In the genomic region with DNA sequence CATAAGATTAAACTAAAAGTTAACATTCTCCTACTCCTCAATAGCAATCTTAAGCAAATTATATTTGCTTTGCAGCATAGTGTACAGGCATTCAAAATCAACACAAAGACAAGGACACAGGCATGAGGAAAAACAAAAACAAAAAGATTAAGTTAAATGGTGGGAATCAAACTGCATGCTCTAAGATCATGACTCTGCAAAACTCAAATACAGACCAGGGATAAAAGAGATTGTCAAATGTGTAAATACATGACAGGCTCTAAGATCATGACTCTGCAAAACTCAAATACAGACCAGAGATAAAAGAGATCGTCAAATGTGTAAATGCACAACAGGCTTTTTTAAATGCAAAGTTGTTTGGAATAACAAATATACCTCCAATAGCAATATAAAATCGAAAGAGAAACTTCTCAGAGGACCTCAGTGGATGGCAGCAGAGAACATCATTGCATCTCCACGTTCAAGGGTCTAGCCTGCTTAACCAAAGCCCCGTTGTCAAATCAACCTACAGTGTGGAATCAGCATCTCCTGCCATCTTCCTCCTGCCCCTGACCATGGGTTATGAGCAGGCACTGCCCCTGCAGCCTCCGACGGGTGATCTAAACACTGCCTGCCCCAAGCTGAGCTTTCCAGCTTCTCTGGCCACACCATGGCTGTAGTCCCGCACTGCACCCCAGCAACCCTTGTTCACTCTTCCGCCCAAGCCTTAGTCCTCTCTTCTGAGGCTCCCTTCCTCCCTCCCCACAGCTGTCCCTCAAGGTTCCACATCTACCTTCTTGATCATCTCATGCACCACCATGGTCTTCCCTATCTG, we compare ENCODE assay signal across 1 cellular context.
TF ChIP-seq lines count a peak whose summit lies in the region.

No MANE protein-coding gene starts in this region.

TF ChIP-seq in HepG2, 621 proteins besides CTCF, POLR2A, EP300 and RAD21 (continued from another document and continues in another):
- TF ChIP-seq, protein P1, sequence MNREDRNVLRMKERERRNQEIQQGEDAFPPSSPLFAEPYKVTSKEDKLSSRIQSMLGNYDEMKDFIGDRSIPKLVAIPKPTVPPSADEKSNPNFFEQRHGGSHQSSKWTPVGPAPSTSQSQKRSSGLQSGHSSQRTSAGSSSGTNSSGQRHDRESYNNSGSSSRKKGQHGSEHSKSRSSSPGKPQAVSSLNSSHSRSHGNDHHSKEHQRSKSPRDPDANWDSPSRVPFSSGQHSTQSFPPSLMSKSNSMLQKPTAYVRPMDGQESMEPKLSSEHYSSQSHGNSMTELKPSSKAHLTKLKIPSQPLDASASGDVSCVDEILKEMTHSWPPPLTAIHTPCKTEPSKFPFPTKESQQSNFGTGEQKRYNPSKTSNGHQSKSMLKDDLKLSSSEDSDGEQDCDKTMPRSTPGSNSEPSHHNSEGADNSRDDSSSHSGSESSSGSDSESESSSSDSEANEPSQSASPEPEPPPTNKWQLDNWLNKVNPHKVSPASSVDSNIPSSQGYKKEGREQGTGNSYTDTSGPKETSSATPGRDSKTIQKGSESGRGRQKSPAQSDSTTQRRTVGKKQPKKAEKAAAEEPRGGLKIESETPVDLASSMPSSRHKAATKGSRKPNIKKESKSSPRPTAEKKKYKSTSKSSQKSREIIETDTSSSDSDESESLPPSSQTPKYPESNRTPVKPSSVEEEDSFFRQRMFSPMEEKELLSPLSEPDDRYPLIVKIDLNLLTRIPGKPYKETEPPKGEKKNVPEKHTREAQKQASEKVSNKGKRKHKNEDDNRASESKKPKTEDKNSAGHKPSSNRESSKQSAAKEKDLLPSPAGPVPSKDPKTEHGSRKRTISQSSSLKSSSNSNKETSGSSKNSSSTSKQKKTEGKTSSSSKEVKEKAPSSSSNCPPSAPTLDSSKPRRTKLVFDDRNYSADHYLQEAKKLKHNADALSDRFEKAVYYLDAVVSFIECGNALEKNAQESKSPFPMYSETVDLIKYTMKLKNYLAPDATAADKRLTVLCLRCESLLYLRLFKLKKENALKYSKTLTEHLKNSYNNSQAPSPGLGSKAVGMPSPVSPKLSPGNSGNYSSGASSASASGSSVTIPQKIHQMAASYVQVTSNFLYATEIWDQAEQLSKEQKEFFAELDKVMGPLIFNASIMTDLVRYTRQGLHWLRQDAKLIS (CRISPR knock-in tag; IDR thresholded peaks at IDR 0.05) = no peak
- peak; percentile 73 to 82 for TF ChIP-seq MAFK (conservative IDR thresholded peaks at IDR 0.05 in 1 of 2, IDR thresholded peaks at IDR 0.05 in 1 of 2; ENCODE audit: low read length in 2 of 2)
- peak; percentile 45; the same call in 1 of the 2 replicates for TF ChIP-seq HMG20A (CRISPR knock-in tag; IDR thresholded peaks at IDR 0.05; ENCODE audit: borderline replicate concordance)
- no peak for TF ChIP-seq TSC22D2 (CRISPR knock-in tag; IDR thresholded peaks at IDR 0.05; ENCODE audit: borderline replicate concordance)
- TF ChIP-seq SRY (CRISPR knock-in tag; IDR thresholded peaks at IDR 0.05) = no peak
- TF ChIP-seq, protein P2, sequence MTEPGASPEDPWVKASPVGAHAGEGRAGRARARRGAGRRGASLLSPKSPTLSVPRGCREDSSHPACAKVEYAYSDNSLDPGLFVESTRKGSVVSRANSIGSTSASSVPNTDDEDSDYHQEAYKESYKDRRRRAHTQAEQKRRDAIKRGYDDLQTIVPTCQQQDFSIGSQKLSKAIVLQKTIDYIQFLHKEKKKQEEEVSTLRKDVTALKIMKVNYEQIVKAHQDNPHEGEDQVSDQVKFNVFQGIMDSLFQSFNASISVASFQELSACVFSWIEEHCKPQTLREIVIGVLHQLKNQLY (CRISPR knock-in tag; IDR thresholded peaks at IDR 0.05) = no peak
- no peak for TF ChIP-seq ZNF660 (CRISPR knock-in tag; IDR thresholded peaks at IDR 0.05; ENCODE audit: borderline replicate concordance, low read depth)
- no peak for TF ChIP-seq SRSF9 (IDR thresholded peaks at IDR 0.05; ENCODE audit: borderline replicate concordance, insufficient read depth, low read depth, low read length, poor library complexity, severe bottlenecking)
- TF ChIP-seq NPAS2 (CRISPR knock-in tag; IDR thresholded peaks at IDR 0.05; ENCODE audit: borderline replicate concordance) = no peak
- TF ChIP-seq TOPORS (CRISPR knock-in tag; IDR thresholded peaks at IDR 0.05) = no peak
- no peak for TF ChIP-seq ZNF749 (CRISPR knock-in tag; IDR thresholded peaks at IDR 0.05; ENCODE audit: borderline replicate concordance)
- TF ChIP-seq SALL2 (CRISPR knock-in tag; IDR thresholded peaks at IDR 0.05) = no peak
- TF ChIP-seq CCAR2 (optimal IDR thresholded peaks at IDR 0.05; ENCODE audit: low read depth, low read length) = no peak
- TF ChIP-seq KLF16 (CRISPR knock-in tag; IDR thresholded peaks at IDR 0.05) = 0 out of 4 replicates have a peak, but pooled peaks of 1 of the 2 experiments have one; percentile 26
- no peak for TF ChIP-seq EEA1 (CRISPR knock-in tag; IDR thresholded peaks at IDR 0.05; ENCODE audit: borderline replicate concordance)
- TF ChIP-seq ZNF296 (CRISPR knock-in tag; conservative IDR thresholded peaks at IDR 0.05) = no peak
- TF ChIP-seq, protein P3, sequence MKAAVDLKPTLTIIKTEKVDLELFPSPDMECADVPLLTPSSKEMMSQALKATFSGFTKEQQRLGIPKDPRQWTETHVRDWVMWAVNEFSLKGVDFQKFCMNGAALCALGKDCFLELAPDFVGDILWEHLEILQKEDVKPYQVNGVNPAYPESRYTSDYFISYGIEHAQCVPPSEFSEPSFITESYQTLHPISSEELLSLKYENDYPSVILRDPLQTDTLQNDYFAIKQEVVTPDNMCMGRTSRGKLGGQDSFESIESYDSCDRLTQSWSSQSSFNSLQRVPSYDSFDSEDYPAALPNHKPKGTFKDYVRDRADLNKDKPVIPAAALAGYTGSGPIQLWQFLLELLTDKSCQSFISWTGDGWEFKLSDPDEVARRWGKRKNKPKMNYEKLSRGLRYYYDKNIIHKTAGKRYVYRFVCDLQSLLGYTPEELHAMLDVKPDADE (CRISPR knock-in tag; IDR thresholded peaks at IDR 0.05) = no peak
- no peak for TF ChIP-seq ATM (IDR thresholded peaks at IDR 0.05; ENCODE audit: borderline replicate concordance)
- TF ChIP-seq, protein P4, sequence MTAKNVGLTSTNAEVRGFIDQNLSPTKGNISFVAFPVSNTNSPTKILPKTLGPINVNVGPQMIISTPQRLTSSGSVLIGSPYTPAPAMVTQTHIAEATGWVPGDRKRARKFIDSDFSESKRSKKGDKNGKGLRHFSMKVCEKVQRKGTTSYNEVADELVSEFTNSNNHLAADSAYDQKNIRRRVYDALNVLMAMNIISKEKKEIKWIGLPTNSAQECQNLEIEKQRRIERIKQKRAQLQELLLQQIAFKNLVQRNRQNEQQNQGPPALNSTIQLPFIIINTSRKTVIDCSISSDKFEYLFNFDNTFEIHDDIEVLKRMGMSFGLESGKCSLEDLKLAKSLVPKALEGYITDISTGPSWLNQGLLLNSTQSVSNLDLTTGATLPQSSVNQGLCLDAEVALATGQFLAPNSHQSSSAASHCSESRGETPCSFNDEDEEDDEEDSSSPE (CRISPR knock-in tag; IDR thresholded peaks at IDR 0.05) = no peak
- TF ChIP-seq, protein P5, sequence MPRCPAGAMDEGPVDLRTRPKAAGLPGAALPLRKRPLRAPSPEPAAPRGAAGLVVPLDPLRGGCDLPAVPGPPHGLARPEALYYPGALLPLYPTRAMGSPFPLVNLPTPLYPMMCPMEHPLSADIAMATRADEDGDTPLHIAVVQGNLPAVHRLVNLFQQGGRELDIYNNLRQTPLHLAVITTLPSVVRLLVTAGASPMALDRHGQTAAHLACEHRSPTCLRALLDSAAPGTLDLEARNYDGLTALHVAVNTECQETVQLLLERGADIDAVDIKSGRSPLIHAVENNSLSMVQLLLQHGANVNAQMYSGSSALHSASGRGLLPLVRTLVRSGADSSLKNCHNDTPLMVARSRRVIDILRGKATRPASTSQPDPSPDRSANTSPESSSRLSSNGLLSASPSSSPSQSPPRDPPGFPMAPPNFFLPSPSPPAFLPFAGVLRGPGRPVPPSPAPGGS (CRISPR knock-in tag; IDR thresholded peaks at IDR 0.05) = no peak
- TF ChIP-seq ZSCAN30 (CRISPR knock-in tag; IDR thresholded peaks at IDR 0.05) = no peak
- no peak for TF ChIP-seq ZNF652 (CRISPR knock-in tag; IDR thresholded peaks at IDR 0.05; ENCODE audit: borderline replicate concordance, low read depth)
- TF ChIP-seq ZNF83 (CRISPR knock-in tag; IDR thresholded peaks at IDR 0.05; ENCODE audit: borderline replicate concordance) = no peak
- TF ChIP-seq, protein P6, sequence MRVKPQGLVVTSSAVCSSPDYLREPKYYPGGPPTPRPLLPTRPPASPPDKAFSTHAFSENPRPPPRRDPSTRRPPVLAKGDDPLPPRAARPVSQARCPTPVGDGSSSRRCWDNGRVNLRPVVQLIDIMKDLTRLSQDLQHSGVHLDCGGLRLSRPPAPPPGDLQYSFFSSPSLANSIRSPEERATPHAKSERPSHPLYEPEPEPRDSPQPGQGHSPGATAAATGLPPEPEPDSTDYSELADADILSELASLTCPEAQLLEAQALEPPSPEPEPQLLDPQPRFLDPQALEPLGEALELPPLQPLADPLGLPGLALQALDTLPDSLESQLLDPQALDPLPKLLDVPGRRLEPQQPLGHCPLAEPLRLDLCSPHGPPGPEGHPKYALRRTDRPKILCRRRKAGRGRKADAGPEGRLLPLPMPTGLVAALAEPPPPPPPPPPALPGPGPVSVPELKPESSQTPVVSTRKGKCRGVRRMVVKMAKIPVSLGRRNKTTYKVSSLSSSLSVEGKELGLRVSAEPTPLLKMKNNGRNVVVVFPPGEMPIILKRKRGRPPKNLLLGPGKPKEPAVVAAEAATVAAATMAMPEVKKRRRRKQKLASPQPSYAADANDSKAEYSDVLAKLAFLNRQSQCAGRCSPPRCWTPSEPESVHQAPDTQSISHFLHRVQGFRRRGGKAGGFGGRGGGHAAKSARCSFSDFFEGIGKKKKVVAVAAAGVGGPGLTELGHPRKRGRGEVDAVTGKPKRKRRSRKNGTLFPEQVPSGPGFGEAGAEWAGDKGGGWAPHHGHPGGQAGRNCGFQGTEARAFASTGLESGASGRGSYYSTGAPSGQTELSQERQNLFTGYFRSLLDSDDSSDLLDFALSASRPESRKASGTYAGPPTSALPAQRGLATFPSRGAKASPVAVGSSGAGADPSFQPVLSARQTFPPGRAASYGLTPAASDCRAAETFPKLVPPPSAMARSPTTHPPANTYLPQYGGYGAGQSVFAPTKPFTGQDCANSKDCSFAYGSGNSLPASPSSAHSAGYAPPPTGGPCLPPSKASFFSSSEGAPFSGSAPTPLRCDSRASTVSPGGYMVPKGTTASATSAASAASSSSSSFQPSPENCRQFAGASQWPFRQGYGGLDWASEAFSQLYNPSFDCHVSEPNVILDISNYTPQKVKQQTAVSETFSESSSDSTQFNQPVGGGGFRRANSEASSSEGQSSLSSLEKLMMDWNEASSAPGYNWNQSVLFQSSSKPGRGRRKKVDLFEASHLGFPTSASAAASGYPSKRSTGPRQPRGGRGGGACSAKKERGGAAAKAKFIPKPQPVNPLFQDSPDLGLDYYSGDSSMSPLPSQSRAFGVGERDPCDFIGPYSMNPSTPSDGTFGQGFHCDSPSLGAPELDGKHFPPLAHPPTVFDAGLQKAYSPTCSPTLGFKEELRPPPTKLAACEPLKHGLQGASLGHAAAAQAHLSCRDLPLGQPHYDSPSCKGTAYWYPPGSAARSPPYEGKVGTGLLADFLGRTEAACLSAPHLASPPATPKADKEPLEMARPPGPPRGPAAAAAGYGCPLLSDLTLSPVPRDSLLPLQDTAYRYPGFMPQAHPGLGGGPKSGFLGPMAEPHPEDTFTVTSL (CRISPR knock-in tag; IDR thresholded peaks at IDR 0.05; ENCODE audit: borderline replicate concordance) = no peak
- no peak for TF ChIP-seq CREM (IDR thresholded peaks at IDR 0.05)
- TF ChIP-seq CREM (CRISPR knock-in tag; IDR thresholded peaks at IDR 0.05) = no peak
- TF ChIP-seq, protein P7, sequence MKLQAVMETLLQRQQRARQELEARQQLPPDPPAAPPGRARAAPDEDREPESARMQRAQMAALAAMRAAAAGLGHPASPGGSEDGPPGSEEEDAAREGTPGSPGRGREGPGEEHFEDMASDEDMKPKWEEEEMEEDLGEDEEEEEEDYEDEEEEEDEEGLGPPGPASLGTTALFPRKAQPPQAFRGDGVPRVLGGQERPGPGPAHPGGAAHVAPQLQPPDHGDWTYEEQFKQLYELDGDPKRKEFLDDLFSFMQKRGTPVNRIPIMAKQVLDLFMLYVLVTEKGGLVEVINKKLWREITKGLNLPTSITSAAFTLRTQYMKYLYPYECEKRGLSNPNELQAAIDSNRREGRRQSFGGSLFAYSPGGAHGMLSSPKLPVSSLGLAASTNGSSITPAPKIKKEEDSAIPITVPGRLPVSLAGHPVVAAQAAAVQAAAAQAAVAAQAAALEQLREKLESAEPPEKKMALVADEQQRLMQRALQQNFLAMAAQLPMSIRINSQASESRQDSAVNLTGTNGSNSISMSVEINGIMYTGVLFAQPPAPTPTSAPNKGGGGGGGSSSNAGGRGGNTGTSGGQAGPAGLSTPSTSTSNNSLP (IDR thresholded peaks at IDR 0.05; ENCODE audit: low read depth, low read length) = no peak
- no peak for TF ChIP-seq ZNF530 (CRISPR knock-in tag; IDR thresholded peaks at IDR 0.05; ENCODE audit: low read depth)
- no peak for TF ChIP-seq NFIC (IDR thresholded peaks at IDR 0.05; ENCODE audit: low read length)
- peak; percentile 51; the same call in 1 of the 2 replicates for TF ChIP-seq ZBTB38 (CRISPR knock-in tag; IDR thresholded peaks at IDR 0.05)
- no peak for TF ChIP-seq SIX1 (CRISPR knock-in tag; IDR thresholded peaks at IDR 0.05; ENCODE audit: borderline replicate concordance)
- TF ChIP-seq ZBTB42 (CRISPR knock-in tag; IDR thresholded peaks at IDR 0.05) = no peak
- no peak for TF ChIP-seq FOXA1 (IDR thresholded peaks at IDR 0.05)
- TF ChIP-seq FOXA1 (CRISPR knock-in tag; IDR thresholded peaks at IDR 0.05) = peak; percentile 4; the same call in 1 of the 2 replicates
- TF ChIP-seq, protein P8, sequence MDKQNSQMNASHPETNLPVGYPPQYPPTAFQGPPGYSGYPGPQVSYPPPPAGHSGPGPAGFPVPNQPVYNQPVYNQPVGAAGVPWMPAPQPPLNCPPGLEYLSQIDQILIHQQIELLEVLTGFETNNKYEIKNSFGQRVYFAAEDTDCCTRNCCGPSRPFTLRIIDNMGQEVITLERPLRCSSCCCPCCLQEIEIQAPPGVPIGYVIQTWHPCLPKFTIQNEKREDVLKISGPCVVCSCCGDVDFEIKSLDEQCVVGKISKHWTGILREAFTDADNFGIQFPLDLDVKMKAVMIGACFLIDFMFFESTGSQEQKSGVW (CRISPR knock-in tag; IDR thresholded peaks at IDR 0.05; ENCODE audit: borderline replicate concordance) = no peak
- TF ChIP-seq CENPT (CRISPR knock-in tag; IDR thresholded peaks at IDR 0.05; ENCODE audit: low read depth) = no peak
